In the genomic region with DNA sequence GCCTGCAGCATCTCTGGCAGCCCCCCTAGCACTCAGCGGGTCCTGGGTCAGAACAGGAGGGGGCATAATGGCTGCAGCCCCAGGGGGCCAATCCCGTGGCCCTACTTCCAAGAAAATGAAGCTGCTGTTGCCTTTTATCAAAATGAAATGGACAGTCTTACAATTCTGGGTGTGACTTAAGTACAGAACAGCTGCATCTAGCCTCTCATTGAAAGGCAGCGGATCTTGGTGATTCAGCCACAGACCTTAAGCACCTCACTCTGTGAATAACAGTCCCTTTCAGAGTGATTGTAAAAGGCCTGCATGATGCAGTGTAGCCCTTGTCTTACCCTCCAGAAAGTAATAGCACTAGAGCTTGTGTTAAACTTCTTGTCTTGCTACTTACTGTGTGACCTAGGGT, we compare ENCODE assay signal across 35 cellular contexts. TPM values are rescaled to one million over a fixed set of nuclear protein-coding genes. Genes with fewer than 3 reads are reported as not detected.
"Had no signal": no experiment of that assay in that cellular context is flagged by ENCODE, and none has a peak within 500 bp of the region (broad histone marks: within the 10 kb centered on the region; RNA-seq: fewer than 3 reads in every experiment).

No MANE protein-coding gene starts in this region.

- DNase-seq: activated B cell treated with CpG ODN at 0.5 μM for 24 hours; activated CD4-positive, alpha-beta memory T cell treated with anti-CD3 and anti-CD28 coated beads for 36 hours; activated CD4-positive, alpha-beta T cell treated with anti-CD3 and anti-CD28 coated beads for 4 hours; activated CD4-positive, alpha-beta T cell treated with anti-CD3 and anti-CD28 coated beads, Interleukin-2, amount 10 ng/mL, durations not matched to agents 24 days and 14 days; activated CD4-positive, alpha-beta T cell treated with anti-CD3 and anti-CD28 coated beads, Interleukin-2, amount 50 U/mL, for 1 hour; activated CD4-positive, alpha-beta T cell treated with anti-CD3 and anti-CD28 coated beads, Interleukin-2, amount 50 U/mL, for 4 hours; activated CD4-positive, CD25-positive, alpha-beta regulatory T cell treated with anti-CD3 and anti-CD28 coated beads, Interleukin-2, amount 50 U/mL, for 72 hours; activated CD8-positive, alpha-beta memory T cell treated with anti-CD3 and anti-CD28 coated beads, Interleukin-2, amount 50 U/mL, for 4 hours; activated CD8-positive, alpha-beta T cell treated with anti-CD3 and anti-CD28 coated beads for 36 hours; activated effector memory CD4-positive, alpha-beta T cell treated with anti-CD3 and anti-CD28 coated beads, Interleukin-2, amount 50 U/mL, for 16 hours; activated gamma-delta T cell treated with Interleukin-2 at 50 U/mL for 16 hours; activated naive CD4-positive, alpha-beta T cell; activated naive CD4-positive, alpha-beta T cell treated with anti-CD3 and anti-CD28 coated beads for 36 hours; activated naive CD4-positive, alpha-beta T cell treated with anti-CD3 and anti-CD28 coated beads, Interleukin-2, amount 50 U/mL, for 16 hours; activated naive CD8-positive, alpha-beta T cell treated with anti-CD3 and anti-CD28 coated beads for 36 hours; activated T-cell treated with anti-CD3 and anti-CD28 coated beads for 4 hours; activated T-cell treated with anti-CD3 and anti-CD28 coated beads, Interleukin-2, amount 50 U/mL, for 1 hour; activated T-cell treated with anti-CD3 and anti-CD28 coated beads, Interleukin-2, amount 50 U/mL, for 4 hours; activated T-cell treated with anti-CD3 and anti-CD28 coated beads, Interleukin-2, amount 50 U/mL, for 72 hours; adrenal gland; amniotic stem cell; caudate nucleus; cerebellar nuclear complex; T-helper 1 cell; T-helper 2 cell; T-helper 9 cell had no signal

- H3K4me3 ChIP-seq: adrenal gland, ascending aorta, cardiac muscle cell had no signal

- H3K36me3 ChIP-seq: adrenal gland, ascending aorta, cardiac muscle cell had no signal

- H3K27me3 ChIP-seq: adrenal gland, ascending aorta, cardiac muscle cell had no signal

- H3K9me3 ChIP-seq: adrenal gland, ascending aorta had no signal

- ATAC-seq: activated CD8-positive, alpha-beta T cell treated with anti-CD3 and anti-CD28 coated beads for 36 hours; activated naive CD4-positive, alpha-beta T cell treated with anti-CD3 and anti-CD28 coated beads, Interleukin-2, amount 50 U/mL, for 72 hours; activated T-cell treated with anti-CD3 and anti-CD28 coated beads, Interleukin-2, amount 50 U/mL, for 4 hours; activated T-cell treated with anti-CD3 and anti-CD28 coated beads, Interleukin-2, amount 50 U/mL, for 72 hours; activated T-helper 17 cell treated with anti-CD3 and anti-CD28 coated beads, Interleukin-2, amount 50 U/mL, for 72 hours had no signal

- H3K27ac ChIP-seq: adrenal gland, ascending aorta, cardiac muscle cell, VCaP had no signal

- H3K4me1 ChIP-seq: adrenal gland, ascending aorta had no signal

RNA-seq across cellular contexts. Expression of gene UMOD, which starts 11.5 kb away (rescaled TPM):
- total RNA-seq: activated B cell treated with CpG ODN at 0.5 μM for 24 hours; activated CD4-positive, alpha-beta memory T cell treated with anti-CD3 and anti-CD28 coated beads for 36 hours; activated CD4-positive, alpha-beta T cell treated with anti-CD3 and anti-CD28 coated beads, Interleukin-2, amount 10 ng/mL, durations not matched to agents 24 days and 14 days; activated CD8-positive, alpha-beta memory T cell treated with anti-CD3 and anti-CD28 coated beads for 36 hours; activated CD8-positive, alpha-beta T cell treated with anti-CD3 and anti-CD28 coated beads for 36 hours; activated naive CD4-positive, alpha-beta T cell treated with anti-CD3 and anti-CD28 coated beads for 36 hours; activated naive CD4-positive, alpha-beta T cell treated with anti-CD3 and anti-CD28 coated beads, Interleukin-2, amount 50 U/mL, for 72 hours; activated naive CD8-positive, alpha-beta T cell treated with anti-CD3 and anti-CD28 coated beads for 36 hours; activated T-cell treated with anti-CD3 and anti-CD28 coated beads, Interleukin-2, amount 50 U/mL, for 4 hours; activated T-cell treated with anti-CD3 and anti-CD28 coated beads, Interleukin-2, amount 50 U/mL, for 72 hours; activated T-helper 1 cell treated with anti-CD3 and anti-CD28 coated beads, Interleukin-12 subunit alpha, Interleukin-12 subunit beta, Interleukin-2, Interleukin-4 antibody, amounts not matched to agents 30 ng/mL and 10 ng/mL and 1 ng/mL, durations not matched to agents 14 hours and 24 hours and 36 hours; activated T-helper 17 cell treated with anti-CD3 and anti-CD28 coated beads, Interleukin-2, amount 50 U/mL, for 72 hours; adrenal gland; ascending aorta; bronchial epithelial cell; cardiac muscle cell; chondrocyte had no signal
- polyA plus RNA-seq: adrenal gland, cardiac muscle cell had no signal

RNA-seq across cellular contexts. Expression of gene GP2, which starts 36.7 kb away (rescaled TPM):
- total RNA-seq: activated B cell treated with CpG ODN at 0.5 μM for 24 hours; activated CD4-positive, alpha-beta memory T cell treated with anti-CD3 and anti-CD28 coated beads for 36 hours; activated CD4-positive, alpha-beta T cell treated with anti-CD3 and anti-CD28 coated beads, Interleukin-2, amount 10 ng/mL, durations not matched to agents 24 days and 14 days; activated CD8-positive, alpha-beta memory T cell treated with anti-CD3 and anti-CD28 coated beads for 36 hours; activated CD8-positive, alpha-beta T cell treated with anti-CD3 and anti-CD28 coated beads for 36 hours; activated naive CD4-positive, alpha-beta T cell treated with anti-CD3 and anti-CD28 coated beads for 36 hours; activated naive CD4-positive, alpha-beta T cell treated with anti-CD3 and anti-CD28 coated beads, Interleukin-2, amount 50 U/mL, for 72 hours; activated naive CD8-positive, alpha-beta T cell treated with anti-CD3 and anti-CD28 coated beads for 36 hours; activated T-cell treated with anti-CD3 and anti-CD28 coated beads, Interleukin-2, amount 50 U/mL, for 72 hours; activated T-helper 1 cell treated with anti-CD3 and anti-CD28 coated beads, Interleukin-12 subunit alpha, Interleukin-12 subunit beta, Interleukin-2, Interleukin-4 antibody, amounts not matched to agents 30 ng/mL and 10 ng/mL and 1 ng/mL, durations not matched to agents 14 hours and 24 hours and 36 hours; activated T-helper 17 cell treated with anti-CD3 and anti-CD28 coated beads, Interleukin-2, amount 50 U/mL, for 72 hours; bronchial epithelial cell; cardiac muscle cell; chondrocyte had no signal
- polyA plus RNA-seq: cardiac muscle cell had no signal

RNA-seq across cellular contexts. Expression of gene PDILT, which starts 40.5 kb away (rescaled TPM):
- total RNA-seq: activated B cell treated with CpG ODN at 0.5 μM for 24 hours; activated CD4-positive, alpha-beta memory T cell treated with anti-CD3 and anti-CD28 coated beads for 36 hours; activated CD4-positive, alpha-beta T cell treated with anti-CD3 and anti-CD28 coated beads, Interleukin-2, amount 10 ng/mL, durations not matched to agents 24 days and 14 days; activated CD8-positive, alpha-beta memory T cell treated with anti-CD3 and anti-CD28 coated beads for 36 hours; activated CD8-positive, alpha-beta T cell treated with anti-CD3 and anti-CD28 coated beads for 36 hours; activated naive CD4-positive, alpha-beta T cell treated with anti-CD3 and anti-CD28 coated beads for 36 hours; activated naive CD4-positive, alpha-beta T cell treated with anti-CD3 and anti-CD28 coated beads, Interleukin-2, amount 50 U/mL, for 72 hours; activated naive CD8-positive, alpha-beta T cell treated with anti-CD3 and anti-CD28 coated beads for 36 hours; activated T-cell treated with anti-CD3 and anti-CD28 coated beads, Interleukin-2, amount 50 U/mL, for 4 hours; activated T-cell treated with anti-CD3 and anti-CD28 coated beads, Interleukin-2, amount 50 U/mL, for 72 hours; activated T-helper 1 cell treated with anti-CD3 and anti-CD28 coated beads, Interleukin-12 subunit alpha, Interleukin-12 subunit beta, Interleukin-2, Interleukin-4 antibody, amounts not matched to agents 30 ng/mL and 10 ng/mL and 1 ng/mL, durations not matched to agents 14 hours and 24 hours and 36 hours; activated T-helper 17 cell treated with anti-CD3 and anti-CD28 coated beads, Interleukin-2, amount 50 U/mL, for 72 hours; adrenal gland; ascending aorta; bronchial epithelial cell; cardiac muscle cell; chondrocyte had no signal
- polyA plus RNA-seq: adrenal gland, cardiac muscle cell had no signal

RNA-seq across cellular contexts. Expression of gene ACSM5, which starts 45.3 kb away (rescaled TPM):
- total RNA-seq: activated B cell treated with CpG ODN at 0.5 μM for 24 hours; activated CD4-positive, alpha-beta memory T cell treated with anti-CD3 and anti-CD28 coated beads for 36 hours; activated CD4-positive, alpha-beta T cell treated with anti-CD3 and anti-CD28 coated beads, Interleukin-2, amount 10 ng/mL, durations not matched to agents 24 days and 14 days; activated CD8-positive, alpha-beta memory T cell treated with anti-CD3 and anti-CD28 coated beads for 36 hours; activated CD8-positive, alpha-beta T cell treated with anti-CD3 and anti-CD28 coated beads for 36 hours; activated naive CD4-positive, alpha-beta T cell treated with anti-CD3 and anti-CD28 coated beads for 36 hours; activated naive CD4-positive, alpha-beta T cell treated with anti-CD3 and anti-CD28 coated beads, Interleukin-2, amount 50 U/mL, for 72 hours; activated naive CD8-positive, alpha-beta T cell treated with anti-CD3 and anti-CD28 coated beads for 36 hours; activated T-cell treated with anti-CD3 and anti-CD28 coated beads, Interleukin-2, amount 50 U/mL, for 4 hours; activated T-cell treated with anti-CD3 and anti-CD28 coated beads, Interleukin-2, amount 50 U/mL, for 72 hours; activated T-helper 1 cell treated with anti-CD3 and anti-CD28 coated beads, Interleukin-12 subunit alpha, Interleukin-12 subunit beta, Interleukin-2, Interleukin-4 antibody, amounts not matched to agents 30 ng/mL and 10 ng/mL and 1 ng/mL, durations not matched to agents 14 hours and 24 hours and 36 hours; activated T-helper 17 cell treated with anti-CD3 and anti-CD28 coated beads, Interleukin-2, amount 50 U/mL, for 72 hours; ascending aorta; bronchial epithelial cell; cardiac muscle cell had no signal
